ENCODE assay signal across 34 cellular contexts in the genomic region with DNA sequence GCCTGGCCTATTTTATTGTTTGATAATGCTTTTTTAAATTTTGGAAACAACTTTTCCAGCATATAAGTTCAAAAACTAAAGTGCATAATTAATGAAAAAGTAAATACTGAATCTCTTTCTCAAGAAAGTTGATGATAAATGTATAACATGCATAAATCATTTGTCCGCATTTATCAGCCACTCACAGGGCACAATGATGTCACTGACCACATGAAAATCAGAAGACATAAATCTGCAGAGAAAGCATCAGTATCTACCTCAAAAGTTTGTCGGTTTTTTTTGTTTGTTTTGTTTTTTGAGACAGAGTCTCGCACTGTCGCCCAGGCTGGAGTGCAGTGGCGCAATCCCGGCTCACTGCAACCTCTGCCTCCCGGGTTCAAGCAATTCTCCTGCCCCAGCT.
"Had no signal": no experiment of that assay in that cellular context is flagged by ENCODE, and none has a peak within 500 bp of the region (broad histone marks: within the 10 kb centered on the region; RNA-seq: fewer than 3 reads in every experiment).

No MANE protein-coding gene starts in this region.

- H3K9me3 ChIP-seq: adrenal gland, ascending aorta, body of pancreas, breast epithelium had no signal

- H3K27me3 ChIP-seq: adrenal gland, ascending aorta, body of pancreas, brain microvascular endothelial cell, cardiac muscle cell had no signal

- ATAC-seq: activated naive CD4-positive, alpha-beta T cell treated with anti-CD3 and anti-CD28 coated beads, Interleukin-2, amount 50 U/mL, for 72 hours; activated naive CD8-positive, alpha-beta T cell treated with anti-CD3 and anti-CD28 coated beads, Interleukin-2, amount 50 U/mL, for 24 hours; activated T-cell treated with anti-CD3 and anti-CD28 coated beads, Interleukin-2, amount 50 U/mL, for 4 hours; activated T-cell treated with anti-CD3 and anti-CD28 coated beads, Interleukin-2, amount 50 U/mL, for 72 hours; activated T-helper 17 cell treated with anti-CD3 and anti-CD28 coated beads, Interleukin-2, amount 50 U/mL, for 72 hours; body of pancreas had no signal

- H3K4me1 ChIP-seq: adrenal gland, ascending aorta, breast epithelium had no signal

- DNase-seq: activated effector memory CD4-positive, alpha-beta T cell treated with anti-CD3 and anti-CD28 coated beads, Interleukin-2, amount 50 U/mL, for 16 hours; activated effector memory CD4-positive, alpha-beta T cell treated with Interleukin-2 at 50 U/mL for 16 hours; activated gamma-delta T cell; activated gamma-delta T cell treated with Interleukin-2 at 50 U/mL for 16 hours; activated naive CD4-positive, alpha-beta T cell; activated naive CD4-positive, alpha-beta T cell treated with anti-CD3 and anti-CD28 coated beads for 36 hours; activated naive CD4-positive, alpha-beta T cell treated with anti-CD3 and anti-CD28 coated beads, Interleukin-2, amount 10 ng/mL, durations not matched to agents 7 days and 5 days; activated naive CD4-positive, alpha-beta T cell treated with anti-CD3 and anti-CD28 coated beads, Interleukin-2, amount 50 U/mL, for 16 hours; activated naive CD4-positive, alpha-beta T cell treated with Interleukin-2 at 50 U/mL for 16 hours; activated naive CD8-positive, alpha-beta T cell treated with anti-CD3 and anti-CD28 coated beads for 36 hours; activated naive CD8-positive, alpha-beta T cell treated with anti-CD3 and anti-CD28 coated beads, Interleukin-2, amount 10 ng/mL, durations not matched to agents 7 days and 5 days; activated naive CD8-positive, alpha-beta T cell treated with anti-CD3 and anti-CD28 coated beads, Interleukin-2, amount 50 U/mL, for 24 hours; activated T-cell treated with anti-CD3 and anti-CD28 coated beads, Interleukin-2, amount 50 U/mL, for 1 hour; activated T-cell treated with anti-CD3 and anti-CD28 coated beads, Interleukin-2, amount 50 U/mL, for 24 hours; activated T-cell treated with anti-CD3 and anti-CD28 coated beads, Interleukin-2, amount 50 U/mL, for 4 hours; activated T-cell treated with anti-CD3 and anti-CD28 coated beads, Interleukin-2, amount 50 U/mL, for 48 hours; activated T-cell treated with anti-CD3 and anti-CD28 coated beads, Interleukin-2, amount 50 U/mL, for 72 hours; adrenal gland; amniotic stem cell; amygdala; anterior cingulate cortex; aorta; body of pancreas; brain microvascular endothelial cell; caudate nucleus; central memory CD4-positive, alpha-beta T cell; cerebellar nuclear complex had no signal

- H3K36me3 ChIP-seq: adrenal gland, ascending aorta, brain microvascular endothelial cell, breast epithelium, cardiac muscle cell had no signal

- H3K27ac ChIP-seq: adrenal gland, ascending aorta, body of pancreas, brain microvascular endothelial cell, breast epithelium, cardiac muscle cell had no signal

- FAIRE-seq: astrocyte, bronchial epithelial cell had no signal

- H3K4me3 ChIP-seq: adrenal gland, ascending aorta, body of pancreas, breast epithelium, cardiac muscle cell had no signal
